In genomic region chr3:57783186-57784088, GRCh38 we compare ENCODE assay signal across 1 cellular context.
TF ChIP-seq lines count a peak whose summit lies in the region.

No MANE protein-coding gene starts in this region.

TF ChIP-seq in IMR-90, 13 proteins besides CTCF, POLR2A, EP300 and RAD21:
- TF ChIP-seq FOS (IDR thresholded peaks at IDR 0.05; ENCODE audit: low read depth, low read length) (no peak), MXI1 (IDR thresholded peaks at IDR 0.05; ENCODE audit: borderline replicate concordance, low read depth, low read length) (no peak), USF2 (IDR thresholded peaks at IDR 0.05; ENCODE audit: low read depth, low read length) (no peak), MAFK (IDR thresholded peaks at IDR 0.05; ENCODE audit: low read depth, low read length) (no peak), NFE2L2 (IDR thresholded peaks at IDR 0.05; ENCODE audit: low read depth, low read length) (no peak), MAZ (IDR thresholded peaks at IDR 0.05; ENCODE audit: borderline replicate concordance, low read depth, low read length) (no peak), BHLHE40 (IDR thresholded peaks at IDR 0.05; ENCODE audit: low read depth, low read length) (no peak), RCOR1 (IDR thresholded peaks at IDR 0.05; ENCODE audit: insufficient replicate concordance, low read length) (no peak), SMC3 (IDR thresholded peaks at IDR 0.05; ENCODE audit: low read depth, low read length) (no peak), CEBPB (IDR thresholded peaks at IDR 0.05; ENCODE audit: low read depth, low read length) (no peak)
